In genomic region chr19:17026706-17027427, GRCh38 we compare ENCODE assay signal across 12 cellular contexts. TPM values are rescaled to one million over a fixed set of nuclear protein-coding genes. Genes with fewer than 3 reads are reported as not detected.
A peak's percentile ranks its signal among the peaks of the same experiment; 100 is the strongest.
DNase-seq lines count a peak whose midpoint lies in the region; ATAC-seq, FAIRE-seq and TF ChIP-seq lines count a peak whose summit lies in the region.
"Had no signal": no experiment of that assay in that cellular context is flagged by ENCODE, and none has a peak within 500 bp of the region (broad histone marks: within the 10 kb centered on the region; RNA-seq: fewer than 3 reads in every experiment).

TSS of gene CPAMD8 (minus strand) at chr19:17026810. CDS start at chr19:17026642, 168 bp downstream.

- H3K9ac ChIP-seq in HUES6 (ENCODE audit: low read length) (peak within 1 kb of the TSS; percentile 67), kidney (ENCODE audit: low read length in 2 of 2) (no peak within 1 kb of the TSS)

- H3K36me3 Mint-ChIP-seq in stimulated activated naive CD8-positive, alpha-beta T cell treated with anti-CD3 and anti-CD28 coated beads, Interleukin-15, Interleukin-2, amounts not matched to agents 100 ng/mL and 50 ng/mL, for 24 hours (ENCODE audit: low read depth): peaks cover 7% of the 10 kb centered on the region

- H3K27me3 ChIP-seq in HUES6 (ENCODE audit: control insufficient read depth, insufficient read depth, low read length) (peaks cover 14% of the 10 kb centered on the region; the same call in 1 of the 2 replicates), breast epithelium (peaks cover 0 to 14% of the 10 kb centered on the region in 2 donors)

- H3K27me3 Mint-ChIP-seq in stimulated activated naive CD8-positive, alpha-beta T cell treated with anti-CD3 and anti-CD28 coated beads, Interleukin-15, Interleukin-2, amounts not matched to agents 100 ng/mL and 50 ng/mL, for 24 hours: peaks cover 29% of the 10 kb centered on the region

- intact Hi-C loops in breast epithelium (cut with DNase I; ENCODE audit: low total_unique reads): loop anchor here (5.0 kb wide), 1 partner anchor 770 kb away; the partner anchor contains the start of gene B3GNT3
- intact Hi-C loops in kidney (cut with DNase I): no loop called here

- no peak within 1 kb of the TSS for H3K27ac Mint-ChIP-seq in stimulated activated naive CD8-positive, alpha-beta T cell treated with anti-CD3 and anti-CD28 coated beads, Interleukin-15, Interleukin-2, amounts not matched to agents 100 ng/mL and 50 ng/mL, for 24 hours

- H3K27ac ChIP-seq in HUES6 (ENCODE audit: low read depth, low read length) (no peak within 1 kb of the TSS), breast epithelium (peak within 1 kb of the TSS in 1 of 2 donors; percentile 65), kidney (ENCODE audit: low read depth in 2 of 2, low read length in 2 of 2) (no peak within 1 kb of the TSS)
- H3K27ac ChIP-seq: SJSA1 had no signal

- H3K4me1 ChIP-seq in HUES6 (ENCODE audit: control insufficient read depth, insufficient read depth, low read length) (peaks cover 5% of the 10 kb centered on the region), breast epithelium (no peaks in the 10 kb centered on the region), kidney (ENCODE audit: control insufficient read depth in 1 of 2, insufficient read depth in 1 of 2, low read depth in 1 of 2, low read length in 2 of 2) (no peaks in the 10 kb centered on the region)

- H3K4me1 Mint-ChIP-seq in stimulated activated naive CD8-positive, alpha-beta T cell treated with anti-CD3 and anti-CD28 coated beads, Interleukin-15, Interleukin-2, amounts not matched to agents 100 ng/mL and 50 ng/mL, for 24 hours (ENCODE audit: low read depth): peaks cover 11% of the 10 kb centered on the region

- no peak for TF ChIP-seq CTCF in breast epithelium (IDR thresholded peaks at IDR 0.05)
- no peak for TF ChIP-seq CTCF in kidney (IDR thresholded peaks at IDR 0.05; ENCODE audit: borderline replicate concordance, extremely low read depth, insufficient read depth)
- no peak for TF ChIP-seq CTCF in omental fat pad (IDR thresholded peaks at IDR 0.05)

- in situ Hi-C loops in KBM-7 (cut with MboI; ENCODE audit: low pct_unique_long_range_greater_than_20kb, low sequenced_read_pairs): no loop called here

- no peak for FAIRE-seq in kidney (lab: Jason Lieb, UNC)
- FAIRE-seq: G401.6 had no signal

- ATAC-seq in omental fat pad (ENCODE audit: low FRiP score): no peak

- H3K9me3 ChIP-seq in HUES6 (ENCODE audit: control insufficient read depth, insufficient read depth, low read depth, low read length) (peaks cover 15% of the 10 kb centered on the region), breast epithelium (no peaks in the 10 kb centered on the region), kidney (ENCODE audit: control insufficient read depth in 1 of 2, low read length in 2 of 2) (peaks cover 9 to 14% of the 10 kb centered on the region in 2 donors)

- H3K36me3 ChIP-seq in HUES6 (ENCODE audit: control insufficient read depth, insufficient read depth, low read length) (no peaks in the 10 kb centered on the region), breast epithelium (no peaks in the 10 kb centered on the region), kidney (ENCODE audit: control insufficient read depth in 1 of 2, insufficient read depth in 2 of 2, low read length in 2 of 2) (no peaks in the 10 kb centered on the region)
- H3K36me3 ChIP-seq: SJSA1 had no signal

- H3K9me3 Mint-ChIP-seq in stimulated activated naive CD8-positive, alpha-beta T cell treated with anti-CD3 and anti-CD28 coated beads, Interleukin-15, Interleukin-2, amounts not matched to agents 100 ng/mL and 50 ng/mL, for 24 hours: peaks cover 10% of the 10 kb centered on the region

- no peak for TF ChIP-seq POLR2A in breast epithelium (IDR thresholded peaks at IDR 0.05)

- H3K4me3 ChIP-seq in HUES6 (ENCODE audit: low read depth, low read length) (peak within 1 kb of the TSS; percentile 87), breast epithelium (peak within 1 kb of the TSS; percentile 25 to 63 (median 53)), kidney (ENCODE audit: low read length in 2 of 2) (peak within 1 kb of the TSS in 1 of 2 donors; percentile 21)
- H3K4me3 ChIP-seq: SJSA1 had no signal

- no peak for DNase-seq in breast epithelium (ENCODE audit: low spot score in 2 of 2)
- peak; percentile 87 for DNase-seq in kidney
- DNase-seq in omental fat pad (ENCODE audit: low spot score): no peak
- DNase-seq in glomerular visceral epithelial cell (ENCODE audit: extremely low spot score): no peak
- no peak for DNase-seq in KBM-7
- DNase-seq in HT-29 (ENCODE audit: low spot score): no peak
- DNase-seq: erythroblast, NCI-H1092 had no signal

- peak within 1 kb of the TSS; percentile 70 for H3K4me3 Mint-ChIP-seq in stimulated activated naive CD8-positive, alpha-beta T cell treated with anti-CD3 and anti-CD28 coated beads, Interleukin-15, Interleukin-2, amounts not matched to agents 100 ng/mL and 50 ng/mL, for 24 hours

RNA-seq across cellular contexts. Expression of gene CPAMD8, which starts in this region (rescaled TPM):
- 10 to 100 TPM in 2 of 3 donors, 1 to 10 TPM in 1; 9.5 to 24.0 (median 20.2) TPM for total RNA-seq in breast epithelium
- 64.1 TPM for total RNA-seq in kidney
- polyA plus RNA-seq in kidney (ENCODE audit: insufficient read depth, low read depth, low replicate concordance): 22.0 TPM
- total RNA-seq in omental fat pad: 10 to 100 TPM in 2 of 4 donors, 1 to 10 TPM in 2; 4.7 to 39.6 (median 11.2) TPM
- total RNA-seq in HT-29 (2014; rRNA removed; shearing (Covaris generic)): not detected in 2 replicates
